In the genomic region with DNA sequence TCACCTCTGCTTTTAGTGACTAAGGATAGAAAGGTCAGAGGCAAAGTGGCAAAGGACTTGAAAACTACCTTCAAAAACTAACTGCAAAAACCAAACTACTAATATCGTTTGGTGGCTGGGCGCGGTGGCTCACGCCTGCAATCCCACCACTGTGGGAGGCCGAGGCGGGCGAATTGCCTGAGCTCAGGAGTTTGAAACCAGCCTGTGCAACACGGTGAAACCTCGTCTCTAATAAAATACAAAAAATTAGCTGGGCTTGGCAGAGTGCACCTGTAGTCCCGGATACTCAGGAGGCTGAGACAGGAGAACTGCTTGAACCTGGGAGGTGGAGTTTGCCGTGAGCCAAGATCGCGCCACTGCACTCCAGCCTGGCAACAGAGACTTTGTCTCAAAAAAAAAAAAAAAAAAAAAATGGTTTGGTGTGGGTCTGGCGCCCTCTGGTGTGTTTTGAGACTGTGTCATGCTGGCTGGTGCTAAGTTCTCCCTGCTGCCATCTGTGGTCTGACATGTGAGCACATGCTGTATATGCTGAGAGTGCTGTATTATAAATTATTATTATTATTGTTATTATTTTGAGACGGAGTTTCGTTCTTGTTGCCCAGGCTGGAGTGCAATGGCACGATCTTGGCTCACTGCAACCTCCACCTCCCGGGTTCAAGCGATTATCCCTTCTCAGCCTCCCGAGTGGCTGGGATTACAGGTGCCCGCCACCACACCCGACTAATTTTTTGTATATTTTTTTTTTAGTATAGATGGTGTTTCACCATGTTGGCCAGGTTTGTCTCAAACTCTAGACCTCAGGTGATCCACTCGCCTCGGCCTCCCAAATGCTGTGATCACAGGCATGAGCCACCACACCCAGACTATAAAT, we compare ENCODE assay signal across 8 cellular contexts. TPM values are rescaled to one million over a fixed set of nuclear protein-coding genes. Genes with fewer than 3 reads are reported as not detected.
DNase-seq lines count a peak whose midpoint lies in the region; ATAC-seq and TF ChIP-seq lines count a peak whose summit lies in the region.

No MANE protein-coding gene starts in this region.

- no peak overlapping the region for H3K27ac Mint-ChIP-seq in activated naive CD8-positive, alpha-beta T cell treated with anti-CD3 and anti-CD28 coated beads, Interleukin-2, amount 50 U/mL, for 24 hours

- H3K36me3 Mint-ChIP-seq in activated naive CD8-positive, alpha-beta T cell treated with anti-CD3 and anti-CD28 coated beads, Interleukin-2, amount 50 U/mL, for 24 hours (ENCODE audit: low read depth) = no peaks in the 10 kb centered on the region

- TF ChIP-seq CTCF in GM12865 (IDR thresholded peaks at IDR 0.05; ENCODE audit: insufficient read depth, low read depth, low read length, missing control alignments) = peak; percentile 75
- peak; percentile 44 to 87 (median 76) for TF ChIP-seq CTCF in heart right ventricle (IDR thresholded peaks at IDR 0.05)

- peaks cover 0 to 16% (median 0%) of the 10 kb centered on the region in 11 donors for H3K9me3 ChIP-seq in heart right ventricle

- no peaks in the 10 kb centered on the region for H3K36me3 ChIP-seq in heart right ventricle

- no peak overlapping the region for H3K27ac ChIP-seq in heart right ventricle

- POLR2A ChIA-PET in HEK293T (lab: Yijun Ruan, JAX) = no interaction called here

- DNase-seq in GM12865 (ENCODE audit: low read depth) = peak; percentile 94
- peak; percentile 68 for DNase-seq in HEK293T (ENCODE audit: extremely low spot score)
- peak; percentile 77 for DNase-seq in MV-4-11 (lab: John Stamatoyannopoulos, UW)
- peak; percentile 61 for DNase-seq in activated naive CD8-positive, alpha-beta T cell treated with anti-CD3 and anti-CD28 coated beads, Interleukin-2, amount 50 U/mL, for 24 hours
- peak in 1 of 2 donors; percentile 49 for DNase-seq in heart right ventricle
- DNase-seq in sciatic nerve (ENCODE audit: low spot score) = peak; percentile 63
- DNase-seq in NCI-H187 treated with DMSO at 0.1 percent for 48 hours (lab: John Stamatoyannopoulos, UW) = no peak

- ATAC-seq in SK-N-SH treated with all-trans-retinoic acid at 6 μM for 48 hours (peak; percentile 100), heart right ventricle (peak; percentile 89 to 96 (median 94)), sciatic nerve (peak; percentile 90)
- peak; percentile 98 for ATAC-seq in activated naive CD8-positive, alpha-beta T cell treated with anti-CD3 and anti-CD28 coated beads, Interleukin-2, amount 50 U/mL, for 24 hours

- H3K4me3 ChIP-seq in GM12865 (ENCODE audit: low read depth, low read length) (no peak overlapping the region), heart right ventricle (no peak overlapping the region)

- intact Hi-C loops in heart right ventricle (cut with DNase I) = loop anchor here in 6 of 10 donors (2.0 to 5.0 kb wide), 3 partner anchors 33 to 146 kb away; no protein-coding TSS in a partner anchor
- intact Hi-C loops in sciatic nerve (cut with DNase I) = no loop called here

- H3K27me3 Mint-ChIP-seq in activated naive CD8-positive, alpha-beta T cell treated with anti-CD3 and anti-CD28 coated beads, Interleukin-2, amount 50 U/mL, for 24 hours = peaks cover 9% of the 10 kb centered on the region

- peaks cover 5% of the 10 kb centered on the region for H3K4me1 Mint-ChIP-seq in activated naive CD8-positive, alpha-beta T cell treated with anti-CD3 and anti-CD28 coated beads, Interleukin-2, amount 50 U/mL, for 24 hours

- CTCF ChIA-PET in HEK293T (lab: Yijun Ruan, JAX) = interaction anchor here (0.7 to 1.2 kb wide), 5 partner anchors 32 to 633 kb away, joined by 3 to 8 read pairs (median 5); no protein-coding TSS in a partner anchor

- H3K9me3 Mint-ChIP-seq in activated naive CD8-positive, alpha-beta T cell treated with anti-CD3 and anti-CD28 coated beads, Interleukin-2, amount 50 U/mL, for 24 hours = no peaks in the 10 kb centered on the region

- peaks cover 0 to 3% (median 0%) of the 10 kb centered on the region in 9 donors for H3K4me1 ChIP-seq in heart right ventricle

- peaks cover 0 to 10% (median 0%) of the 10 kb centered on the region in 7 donors for H3K27me3 ChIP-seq in heart right ventricle

- no peak overlapping the region for H3K4me3 Mint-ChIP-seq in activated naive CD8-positive, alpha-beta T cell treated with anti-CD3 and anti-CD28 coated beads, Interleukin-2, amount 50 U/mL, for 24 hours

- 61% methylated on average over 24 of the region's 24 CpGs for WGBS in heart right ventricle, 2 donors

TF ChIP-seq in HEK293T, 16 proteins besides CTCF, POLR2A, EP300 and RAD21:
- TF ChIP-seq LEF1 (IDR thresholded peaks at IDR 0.05; ENCODE audit: borderline replicate concordance) = no peak
- no peak for TF ChIP-seq BHLHE40 (IDR thresholded peaks at IDR 0.05; ENCODE audit: borderline replicate concordance)
- peak; percentile 99 for TF ChIP-seq ZNF384 (IDR thresholded peaks at IDR 0.05)
- TF ChIP-seq FOXM1 (IDR thresholded peaks at IDR 0.05; ENCODE audit: borderline replicate concordance) = no peak
- TF ChIP-seq SUZ12 (IDR thresholded peaks at IDR 0.05) = no peak
TF ChIP-seq in HEK293T: peak in this region for 1.

TF ChIP-seq in SK-N-SH treated with all-trans-retinoic acid at 6 μM for 48 hours, 23 proteins besides CTCF, POLR2A, EP300 and RAD21:
- TF ChIP-seq TCF4 (CRISPR knock-in tag; IDR thresholded peaks at IDR 0.05; ENCODE audit: borderline replicate concordance) (no peak), ZNF8 (CRISPR knock-in tag; IDR thresholded peaks at IDR 0.05) (no peak), BACH2 (CRISPR knock-in tag; IDR thresholded peaks at IDR 0.05; ENCODE audit: borderline replicate concordance) (no peak), ZC3H10 (CRISPR knock-in tag; IDR thresholded peaks at IDR 0.05) (no peak), ZNF565 (CRISPR knock-in tag; conservative IDR thresholded peaks at IDR 0.05; ENCODE audit: low read depth) (no peak), CSDC2 (CRISPR knock-in tag; IDR thresholded peaks at IDR 0.05) (no peak), ZFP3 (CRISPR knock-in tag; IDR thresholded peaks at IDR 0.05) (no peak)
- TF ChIP-seq, protein P1, sequence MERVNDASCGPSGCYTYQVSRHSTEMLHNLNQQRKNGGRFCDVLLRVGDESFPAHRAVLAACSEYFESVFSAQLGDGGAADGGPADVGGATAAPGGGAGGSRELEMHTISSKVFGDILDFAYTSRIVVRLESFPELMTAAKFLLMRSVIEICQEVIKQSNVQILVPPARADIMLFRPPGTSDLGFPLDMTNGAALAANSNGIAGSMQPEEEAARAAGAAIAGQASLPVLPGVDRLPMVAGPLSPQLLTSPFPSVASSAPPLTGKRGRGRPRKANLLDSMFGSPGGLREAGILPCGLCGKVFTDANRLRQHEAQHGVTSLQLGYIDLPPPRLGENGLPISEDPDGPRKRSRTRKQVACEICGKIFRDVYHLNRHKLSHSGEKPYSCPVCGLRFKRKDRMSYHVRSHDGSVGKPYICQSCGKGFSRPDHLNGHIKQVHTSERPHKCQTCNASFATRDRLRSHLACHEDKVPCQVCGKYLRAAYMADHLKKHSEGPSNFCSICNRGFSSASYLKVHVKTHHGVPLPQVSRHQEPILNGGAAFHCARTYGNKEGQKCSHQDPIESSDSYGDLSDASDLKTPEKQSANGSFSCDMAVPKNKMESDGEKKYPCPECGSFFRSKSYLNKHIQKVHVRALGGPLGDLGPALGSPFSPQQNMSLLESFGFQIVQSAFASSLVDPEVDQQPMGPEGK (CRISPR knock-in tag; IDR thresholded peaks at IDR 0.05; ENCODE audit: borderline replicate concordance) = no peak

RNA-seq across cellular contexts. Expression of gene RNF17, which starts 36.0 kb away (rescaled TPM):
- total RNA-seq in heart right ventricle = under 1 TPM in 1 of 10 donors, not detected in 9; 0.13 TPM
- under 1 TPM in 1 of 2 donors, not detected in 1; 0.14 TPM for polyA plus RNA-seq in heart right ventricle
- not detected for total RNA-seq in sciatic nerve

RNA-seq across cellular contexts. Expression of gene ATP12A, which starts 47.8 kb away (rescaled TPM):
- total RNA-seq in heart right ventricle = not detected
- polyA plus RNA-seq in heart right ventricle = not detected
- total RNA-seq in sciatic nerve = not detected
